Comparison of ENCODE assay signal across 9 cellular contexts in genomic region chr15:51907136-51907862, GRCh38.
A peak's percentile ranks its signal among the peaks of the same experiment; 100 is the strongest.
DNase-seq lines count a peak whose midpoint lies in the region; ATAC-seq and TF ChIP-seq lines count a peak whose summit lies in the region.
"Had no signal": no experiment of that assay in that cellular context is flagged by ENCODE, and none has a peak within 500 bp of the region (broad histone marks: within the 10 kb centered on the region; RNA-seq: fewer than 3 reads in every experiment).

No MANE protein-coding gene starts in this region.

- H3K27ac ChIP-seq in suprapubic skin (no peak overlapping the region), dorsolateral prefrontal cortex (no peak overlapping the region), right cardiac atrium (ENCODE audit: low read length) (no peak overlapping the region)

- H3K4me3 ChIP-seq in astrocyte of the spinal cord (ENCODE audit: low read depth, low read length) (no peak overlapping the region), mucosa of descending colon (no peak overlapping the region), suprapubic skin (no peak overlapping the region), dorsolateral prefrontal cortex (no peak overlapping the region), right cardiac atrium (ENCODE audit: low read length) (no peak overlapping the region)

- in situ Hi-C loops in astrocyte of the spinal cord (cut with HindIII; ENCODE audit: low sequenced_read_pairs): no loop called here

- H3K36me3 ChIP-seq in mucosa of descending colon (ENCODE audit: low read depth) (no peaks in the 10 kb centered on the region), suprapubic skin (peaks cover 59% of the 10 kb centered on the region)

- TF ChIP-seq EP300 in suprapubic skin (IDR thresholded peaks at IDR 0.05): no peak

- TF ChIP-seq CTCF in astrocyte of the spinal cord (IDR thresholded peaks at IDR 0.05; ENCODE audit: low read depth, low read length): no peak
- no peak for TF ChIP-seq CTCF in mucosa of descending colon (IDR thresholded peaks at IDR 0.05)
- no peak for TF ChIP-seq CTCF in suprapubic skin (IDR thresholded peaks at IDR 0.05)
- no peak for TF ChIP-seq CTCF in dorsolateral prefrontal cortex (IDR thresholded peaks at IDR 0.05 in 54 of 56, conservative IDR thresholded peaks at IDR 0.05 in 2 of 56; ENCODE audit: low read depth in 1 of 56, partially characterized antibody in 56 of 56)

- peak; percentile 97 for ATAC-seq in mucosa of descending colon
- no peak for ATAC-seq in right cardiac atrium

- no peaks in the 10 kb centered on the region for H3K9me3 ChIP-seq in mucosa of descending colon
- H3K9me3 ChIP-seq in suprapubic skin: no peaks in the 10 kb centered on the region
- no peaks in the 10 kb centered on the region for H3K9me3 ChIP-seq in right cardiac atrium (ENCODE audit: control insufficient read depth, low read length)

- H3K27me3 ChIP-seq in suprapubic skin (no peaks in the 10 kb centered on the region), dorsolateral prefrontal cortex (no peaks in the 10 kb centered on the region), right cardiac atrium (ENCODE audit: control insufficient read depth, insufficient read depth) (no peaks in the 10 kb centered on the region)

- WGBS in suprapubic skin: 84% methylated on average over 8 of the region's 8 CpGs
- WGBS in right cardiac atrium: 88% methylated on average over 8 of the region's 8 CpGs

- intact Hi-C loops in mucosa of descending colon (cut with DNase I, micrococcal nuclease): no loop called here
- intact Hi-C loops in dorsolateral prefrontal cortex (cut with DNase I): no loop called here
- intact Hi-C loops in right cardiac atrium (cut with DNase I): no loop called here

- TF ChIP-seq POLR2A in suprapubic skin (IDR thresholded peaks at IDR 0.05): no peak

- H3K4me1 ChIP-seq in mucosa of descending colon (ENCODE audit: low read depth) (no peaks in the 10 kb centered on the region), suprapubic skin (no peaks in the 10 kb centered on the region), right cardiac atrium (ENCODE audit: control insufficient read depth, insufficient read depth, low read length) (no peaks in the 10 kb centered on the region)

- peak; percentile 45 for DNase-seq in EL
- peak; percentile 94 for DNase-seq in M059J (ENCODE audit: low read depth)
- DNase-seq in astrocyte of the spinal cord (ENCODE audit: low read depth, low spot score): peak; percentile 22
- DNase-seq in mucosa of descending colon: peak in 1 of 3 donors; percentile 22
- DNase-seq in suprapubic skin (ENCODE audit: low spot score in 2 of 2): no peak
- no peak for DNase-seq in dorsolateral prefrontal cortex
- no peak for DNase-seq in right cardiac atrium
- no peak for DNase-seq in GM03348 (ENCODE audit: low spot score)
- DNase-seq: activated gamma-delta T cell had no signal

Comparison
In these comparisons a context has a peak if more than half of its experiments do, and no peak if none do; other contexts are left out.
1. DNase-seq: peak in EL (single experiment), M059J (single experiment) and astrocyte of the spinal cord (single experiment); none in suprapubic skin (0 of 2), dorsolateral prefrontal cortex (0 of 10), right cardiac atrium (0 of 3) and GM03348 (single experiment).